ENCODE assay signal across 8 cellular contexts in the genomic region with DNA sequence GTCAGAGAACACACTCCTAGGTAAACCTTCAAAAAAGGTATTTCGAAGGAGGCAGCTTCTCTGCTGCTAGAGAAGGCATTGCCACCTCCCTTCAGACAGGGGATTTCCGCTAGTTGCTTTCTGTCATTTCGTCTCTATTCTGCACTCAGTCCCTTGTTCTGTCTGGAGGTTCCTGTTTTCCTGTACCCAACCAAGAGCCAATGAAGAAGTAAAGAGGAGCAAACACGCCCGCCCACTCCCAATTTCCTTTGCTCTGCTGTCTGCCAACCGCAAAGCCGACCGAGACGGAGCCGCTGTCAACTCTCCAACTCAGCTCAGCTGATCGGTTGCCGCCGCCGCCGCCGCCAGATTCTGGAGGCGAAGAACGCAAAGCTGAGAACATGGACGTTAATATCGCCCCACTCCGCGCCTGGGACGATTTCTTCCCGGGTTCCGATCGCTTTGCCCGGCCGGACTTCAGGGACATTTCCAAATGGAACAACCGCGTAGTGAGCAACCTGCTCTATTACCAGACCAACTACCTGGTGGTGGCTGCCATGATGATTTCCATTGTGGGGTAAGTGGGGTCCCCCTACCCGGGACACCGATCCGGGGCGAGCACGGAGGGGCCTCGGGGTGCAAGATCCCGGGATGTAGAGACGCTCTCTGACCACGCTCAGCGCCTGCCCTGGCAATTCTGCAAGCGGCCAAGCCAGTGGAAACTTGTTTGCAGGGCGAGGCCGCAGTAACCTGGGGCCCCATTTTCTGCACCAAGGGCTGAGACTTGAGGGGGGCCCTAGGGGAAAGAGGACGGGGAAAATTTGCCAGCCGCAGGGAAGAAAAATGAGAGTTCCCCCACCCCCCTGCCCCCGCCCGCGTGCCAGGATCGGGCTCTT. TPM values are rescaled to one million over a fixed set of nuclear protein-coding genes. Genes with fewer than 3 reads are reported as not detected.
DNase-seq lines count a peak whose midpoint lies in the region; ATAC-seq, FAIRE-seq and TF ChIP-seq lines count a peak whose summit lies in the region.

A gene with protein sequence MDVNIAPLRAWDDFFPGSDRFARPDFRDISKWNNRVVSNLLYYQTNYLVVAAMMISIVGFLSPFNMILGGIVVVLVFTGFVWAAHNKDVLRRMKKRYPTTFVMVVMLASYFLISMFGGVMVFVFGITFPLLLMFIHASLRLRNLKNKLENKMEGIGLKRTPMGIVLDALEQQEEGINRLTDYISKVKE (plus strand): TSS at position 270 of the 875 bp plus-strand sequence. CDS start 111 bp downstream, at position 381.

- no peak within 1 kb of the TSS for H2BK20ac ChIP-seq in H1 (ENCODE audit: low read length)

- ATAC-seq in CD4-positive, alpha-beta T cell (ENCODE audit: poor library complexity), result peak; percentile 74
- peak; percentile 48 for ATAC-seq in GM19452 (IDR thresholded peaks at IDR 0.05; ENCODE audit: unreplicated experiment)

- FAIRE-seq in H1 (lab: Jason Lieb, UNC), result no peak

- no peak within 1 kb of the TSS for H2AK5ac ChIP-seq in H1 (ENCODE audit: low read depth, low read length)
- H2AK5ac ChIP-seq in mesenchymal stem cell (ENCODE audit: low read length, severe bottlenecking), result peak within 1 kb of the TSS; percentile 59

- TF ChIP-seq POLR2A in H1 (IDR thresholded peaks at IDR 0.05; ENCODE audit: control extremely low read depth in 1 of 2, low read depth in 2 of 2, low read length in 2 of 2), result no peak

- H3K18ac ChIP-seq in H1 (ENCODE audit: extremely low read depth, low read length) (peak within 1 kb of the TSS; percentile 75; the same call in 1 of the 2 replicates), mesenchymal stem cell (ENCODE audit: low read depth in 1 of 2, low read length in 2 of 2) (peak within 1 kb of the TSS; percentile 59 to 95)

- H3K56ac ChIP-seq in H1 (replicated peaks; ENCODE audit: insufficient read length, low read depth, low read length), result no peak within 1 kb of the TSS

- POLR2A ChIA-PET in CD4-positive, alpha-beta T cell (lab: Charles Lee), result interaction anchor here (0.5 to 8.6 kb wide), 15 partner anchors 9 to 216 kb away, joined by 3 to 94 read pairs (median 6); partner anchors contain the start of genes EOGT and TMF1
- POLR2A ChIA-PET in H1 (lab: Charles Lee; ENCODE audit: partially characterized antibody), result interaction anchor here (1.1 kb wide), 1 partner anchor 71 kb away, joined by 3 read pairs; the partner anchor contains the start of gene EOGT

- H3K23ac ChIP-seq in H1 (ENCODE audit: insufficient read length) (no peak within 1 kb of the TSS), mesenchymal stem cell (ENCODE audit: low read length in 2 of 2) (peak within 1 kb of the TSS in 1 of 2 experiments; percentile 57)

- H3K79me2 ChIP-seq in H1 (ENCODE audit: control insufficient read depth in 1 of 2, insufficient read depth in 2 of 2, low read length in 2 of 2), result no peaks in the 10 kb centered on the region

- H2AFZ ChIP-seq in H1 (ENCODE audit: low read length) (peak within 1 kb of the TSS; percentile 96), mesenchymal stem cell (ENCODE audit: low read depth, low read length) (peak within 1 kb of the TSS; percentile 84)

- H3K4me2 ChIP-seq in H1 (ENCODE audit: insufficient read depth in 1 of 2, low read depth in 2 of 2, low read length in 2 of 2), result peak within 1 kb of the TSS; percentile 79 to 99
- peak within 1 kb of the TSS; percentile 80 for H3K4me2 ChIP-seq in mesenchymal stem cell (ENCODE audit: low read length, poor library complexity, severe bottlenecking)

- no peaks in the 10 kb centered on the region for H3K27me3 ChIP-seq in CD4-positive, alpha-beta T cell (ENCODE audit: control insufficient read depth, insufficient read depth, low read length)
- H3K27me3 ChIP-seq in H1 (replicated peaks in 1 of 4; ENCODE audit: control insufficient read depth in 3 of 4, extremely low read depth in 1 of 4, insufficient read depth in 3 of 4, low read length in 3 of 4) (no peaks in the 10 kb centered on the region), mesenchymal stem cell (ENCODE audit: control insufficient read depth in 1 of 2, insufficient read depth in 1 of 2, low read length in 2 of 2) (no peaks in the 10 kb centered on the region)

- 2% methylated on average over 48 of the region's 49 CpGs; no CpG with 5 or more reads in 1 of the 2 experiments for WGBS in H1 (ENCODE audit: extremely low coverage in 1 of 2, insufficient coverage in 1 of 2, insufficient read length in 1 of 2, insufficient replicate concordance in 2 of 2, low coverage in 1 of 2, low lambda C conversion rate in 2 of 2, missing lambda C conversion rate in 1 of 2), 2 experiments
- 1% methylated on average over 42 of the region's 49 CpGs for WGBS in mesenchymal stem cell

- H4K5ac ChIP-seq in H1 (ENCODE audit: insufficient read length, low read depth, low read length), result peak within 1 kb of the TSS; percentile 13

- CTCF ChIA-PET in CD4-positive, alpha-beta T cell (lab: Charles Lee), result interaction anchor here (0.8 to 3.6 kb wide), 7 partner anchors 8 to 71 kb away, joined by 3 to 19 read pairs (median 4); partner anchors contain the start of gene TMF1
- CTCF ChIA-PET in H1 (lab: Charles Lee; ENCODE audit: partially characterized antibody), result interaction anchor here (0.6 to 0.7 kb wide), 2 partner anchors 70 to 322 kb away, joined by 3 read pairs; no protein-coding TSS in a partner anchor

- H3K4ac ChIP-seq in H1 (replicated peaks; ENCODE audit: insufficient read length, low read depth, low read length), result no peak within 1 kb of the TSS
- peak within 1 kb of the TSS; percentile 90 to 98 for H3K4ac ChIP-seq in mesenchymal stem cell (ENCODE audit: low read depth in 1 of 2, low read length in 2 of 2)

- H3K79me1 ChIP-seq in H1 (ENCODE audit: low read depth, low read length) (no peaks in the 10 kb centered on the region), mesenchymal stem cell (replicated peaks; ENCODE audit: low read length, poor library complexity, severe bottlenecking) (peaks cover 4% of the 10 kb centered on the region)

- no peak within 1 kb of the TSS for H4K91ac ChIP-seq in H1 (replicated peaks; ENCODE audit: insufficient read length, low read length)
- peak within 1 kb of the TSS; percentile 72 for H4K91ac ChIP-seq in mesenchymal stem cell (ENCODE audit: low read length)

- TF ChIP-seq RAD21 in H1 (IDR thresholded peaks at IDR 0.05 in 1 of 2, conservative IDR thresholded peaks at IDR 0.05 in 1 of 2; ENCODE audit: low read depth in 2 of 2, low read length in 2 of 2), result no peak

- H3K9me3 Mint-ChIP-seq in CD4-positive, alpha-beta T cell, result no peaks in the 10 kb centered on the region

- H3K4me3 Mint-ChIP-seq in CD4-positive, alpha-beta T cell, result peak within 1 kb of the TSS; percentile 91

- intact Hi-C loops in CD4-positive, alpha-beta T cell (cut with DNase I, micrococcal nuclease), result loop anchor here (1.0 to 10.0 kb wide), 4 partner anchors 7 to 1430 kb away; partner anchors contain the start of genes SUCLG2 (in 1 of the 2) and TMF1 (in 1 of the 2)

- H3K9ac ChIP-seq in H1 (replicated peaks in 1 of 4; ENCODE audit: extremely low read depth in 1 of 4, low read depth in 3 of 4, low read length in 3 of 4) (peak within 1 kb of the TSS in 3 of 4 experiments; percentile 27 to 52 (median 44); a peak in 5 of 7 replicates), mesenchymal stem cell (ENCODE audit: low read length) (peak within 1 kb of the TSS; percentile 96)

- H4K8ac ChIP-seq in H1 (ENCODE audit: extremely low read depth, insufficient read depth, low read length), result no peak within 1 kb of the TSS
- H4K8ac ChIP-seq in mesenchymal stem cell (ENCODE audit: low read length), result peak within 1 kb of the TSS; percentile 79

- peaks cover 6 to 12% (median 11%) of the 10 kb centered on the region in 4 experiments; a peak in 6 of 7 replicates for H3K4me1 ChIP-seq in H1 (replicated peaks in 1 of 4; ENCODE audit: control insufficient read depth in 3 of 4, insufficient read depth in 4 of 4, low read length in 3 of 4)
- H3K4me1 ChIP-seq in mesenchymal stem cell (ENCODE audit: control insufficient read depth, insufficient read depth, low read depth, low read length), result peaks cover 16% of the 10 kb centered on the region

- H2BK15ac ChIP-seq in H1 (ENCODE audit: low read length) (no peak within 1 kb of the TSS; the same call in 1 of the 2 replicates), mesenchymal stem cell (ENCODE audit: low read depth, poor library complexity, severe bottlenecking) (peak within 1 kb of the TSS; percentile 82)

- peak within 1 kb of the TSS; percentile 96 for H3K27ac Mint-ChIP-seq in CD4-positive, alpha-beta T cell

- H3K27me3 Mint-ChIP-seq in CD4-positive, alpha-beta T cell, result no peaks in the 10 kb centered on the region

- H3K4me1 Mint-ChIP-seq in CD4-positive, alpha-beta T cell (ENCODE audit: low read depth), result peaks cover 75% of the 10 kb centered on the region

- peaks cover 4% of the 10 kb centered on the region for H3K23me2 ChIP-seq in H1 (ENCODE audit: low read depth, low read length)

- H2BK5ac ChIP-seq in H1 (ENCODE audit: low read depth, low read length) (no peak within 1 kb of the TSS), mesenchymal stem cell (ENCODE audit: low read depth, low read length, poor library complexity, severe bottlenecking) (peak within 1 kb of the TSS; percentile 85)

- no peak for TF ChIP-seq CTCF in CD4-positive, alpha-beta T cell (IDR thresholded peaks at IDR 0.05)
- TF ChIP-seq CTCF in H1 (IDR thresholded peaks at IDR 0.05; ENCODE audit: control extremely low read depth in 1 of 3, insufficient read depth in 1 of 3, low read depth in 1 of 3, low read length in 3 of 3), result no peak

- peaks cover 38% of the 10 kb centered on the region for H3K36me3 Mint-ChIP-seq in CD4-positive, alpha-beta T cell (ENCODE audit: low read depth)

- H2BK120ac ChIP-seq in H1 (replicated peaks; ENCODE audit: low read depth, low read length), result no peak within 1 kb of the TSS
- H2BK120ac ChIP-seq in mesenchymal stem cell (ENCODE audit: low read depth, low read length), result peak within 1 kb of the TSS; percentile 67

- H3K27ac ChIP-seq in CD4-positive, alpha-beta T cell (ENCODE audit: low read depth, low read length), result peak within 1 kb of the TSS; percentile 91
- H3K27ac ChIP-seq in H1 (ENCODE audit: low read depth, low read length) (no peak within 1 kb of the TSS), mesenchymal stem cell (ENCODE audit: low read length, poor library complexity, severe bottlenecking) (peak within 1 kb of the TSS; percentile 90)

- peaks cover 0 to 1% of the 10 kb centered on the region in 2 experiments for H4K20me1 ChIP-seq in H1 (replicated peaks in 1 of 2; ENCODE audit: control insufficient read depth in 1 of 2, insufficient read depth in 2 of 2, low read length in 2 of 2)

- H2BK12ac ChIP-seq in H1 (ENCODE audit: low read depth, low read length), result 0 out of 2 replicates have a peak within 1 kb of the TSS, but pooled peaks have one; percentile 33
- peak within 1 kb of the TSS; percentile 25 to 83 for H2BK12ac ChIP-seq in mesenchymal stem cell (ENCODE audit: low read length in 2 of 2)

- H3K14ac ChIP-seq in H1 (ENCODE audit: insufficient read length), result no peak within 1 kb of the TSS
- H3K14ac ChIP-seq in mesenchymal stem cell (ENCODE audit: low read length in 2 of 2), result peak within 1 kb of the TSS in 1 of 2 experiments; percentile 92

- no peaks in the 10 kb centered on the region for H3K9me3 ChIP-seq in CD4-positive, alpha-beta T cell (ENCODE audit: control insufficient read depth, low read length)
- no peaks in the 10 kb centered on the region for H3K9me3 ChIP-seq in H1 (ENCODE audit: insufficient read depth in 2 of 2, low read depth in 1 of 2, low read length in 1 of 2)
- no peaks in the 10 kb centered on the region for H3K9me3 ChIP-seq in mesenchymal stem cell (ENCODE audit: control insufficient read depth, low read length)

- no peaks in the 10 kb centered on the region for H3K36me3 ChIP-seq in H1 (ENCODE audit: control insufficient read depth in 2 of 4, insufficient read depth in 4 of 4, low read length in 3 of 4)
- peaks cover 0 to 13% of the 10 kb centered on the region in 2 experiments for H3K36me3 ChIP-seq in mesenchymal stem cell (ENCODE audit: control insufficient read depth in 1 of 2, insufficient read depth in 2 of 2, low read depth in 1 of 2, low read length in 2 of 2)

- peak within 1 kb of the TSS; percentile 82 to 99 (median 91) for H3K4me3 ChIP-seq in H1 (ENCODE audit: extremely low read depth in 1 of 4, insufficient read depth in 2 of 4, low read depth in 3 of 4, low read length in 4 of 4)
- H3K4me3 ChIP-seq in mesenchymal stem cell (ENCODE audit: insufficient read depth in 1 of 2, low read depth in 1 of 2, low read length in 2 of 2), result peak within 1 kb of the TSS; percentile 77 to 94

- TF ChIP-seq EP300 in H1 (IDR thresholded peaks at IDR 0.05; ENCODE audit: borderline replicate concordance in 1 of 2, low read depth in 2 of 2, low read length in 2 of 2), result peak in 1 of 2 experiments; percentile 34; a peak in 1 of 3 replicates

- peak; percentile 80 to 93 (median 88) for DNase-seq in CD4-positive, alpha-beta T cell
- DNase-seq in HK-2 (ENCODE audit: unreplicated experiment) (peak; percentile 82), NOMO-1 treated with DMSO at 0.1 percent for 48 hours (lab: John Stamatoyannopoulos, UW; ENCODE audit: unreplicated experiment) (peak; percentile 99), H1 (ENCODE audit: low read depth in 1 of 2, low spot score in 2 of 2) (peak; percentile 43 to 90), mesenchymal stem cell (peak; percentile 93)
- peak; percentile 73 to 82 for DNase-seq in activated CD8-positive, alpha-beta memory T cell treated with anti-CD3 and anti-CD28 coated beads for 4 hours (ENCODE audit: low read depth in 2 of 2)
- peak; percentile 74 for DNase-seq in stimulated activated CD8-positive, alpha-beta memory T cell treated with anti-CD3 and anti-CD28 coated beads, Interleukin-12 subunit alpha, Interleukin-12 subunit beta, amount 100 ng/mL, for 4 hours (ENCODE audit: low read depth)

RNA-seq across cellular contexts. Expression of the gene that starts here (rescaled TPM):
- 10 to 100 TPM; 58.0 to 65.2 TPM for total RNA-seq in CD4-positive, alpha-beta T cell
- 30.1 and 31.0 TPM in 2 replicates for total RNA-seq in H1 (2021; fragmentation: NEBNext Ultra II Directional; extraction: Animal tissue kit (Norgen Biotek cat#: 25700))
- polyA plus RNA-seq in H1 (2011; rRNA removed), result 24.9 and 32.0 TPM in 2 replicates
- polyA plus RNA-seq in H1 (2011; cell fraction: cytosol; rRNA removed), result 25.9 TPM
- 34.1 TPM for polyA plus RNA-seq in H1 (2011; cell fraction: nucleus; rRNA removed)
- 23.5 to 30.3 TPM (median 27.3 TPM) in 4 replicates for polyA plus RNA-seq in H1 (2012, experiment 1 of 2)
- 3.8 TPM for polyA plus RNA-seq in H1 (2012, experiment 2 of 2)
- polyA plus RNA-seq in H1 (2013, experiment 1 of 2), result 57.4 TPM
- 63.4 TPM for polyA plus RNA-seq in H1 (2013, experiment 2 of 2)
- polyA minus RNA-seq in H1 (2011; rRNA and poly(A)+ RNA removed), result 25.2 and 34.4 TPM in 2 replicates
- 24.1 TPM for polyA minus RNA-seq in H1 (2011; cell fraction: cytosol; rRNA and poly(A)+ RNA removed)
- polyA minus RNA-seq in H1 (2011; cell fraction: nucleus; rRNA and poly(A)+ RNA removed), result 16.7 TPM
- polyA plus RNA-seq in mesenchymal stem cell (2013, experiment 1 of 2), result 119 TPM
- polyA plus RNA-seq in mesenchymal stem cell (2013, experiment 2 of 2), result 122 TPM
